In the genomic region with DNA sequence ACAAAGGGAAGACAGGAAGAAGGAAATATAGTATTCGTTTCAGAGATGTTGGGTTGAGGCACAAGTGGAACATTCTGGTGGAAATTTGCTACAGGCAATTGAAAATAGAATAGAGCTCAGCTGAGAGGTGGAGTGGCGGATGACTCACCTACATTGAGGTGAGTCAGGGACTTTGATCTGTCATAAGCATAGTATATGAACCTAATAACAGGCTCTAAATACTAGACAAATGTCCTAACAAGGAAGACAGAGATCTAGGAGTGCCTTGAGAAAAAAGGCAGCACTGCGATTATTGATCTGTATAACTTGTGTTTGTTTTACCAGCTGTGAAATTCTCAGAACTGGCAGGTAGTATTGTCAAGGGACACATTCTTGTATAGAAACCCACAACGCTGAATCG, we compare ENCODE assay signal across 8 cellular contexts. TPM values are rescaled to one million over a fixed set of nuclear protein-coding genes. Genes with fewer than 3 reads are reported as not detected.
DNase-seq lines count a peak whose midpoint lies in the region; ATAC-seq and TF ChIP-seq lines count a peak whose summit lies in the region.

No MANE protein-coding gene starts in this region.

- H3K9me3 ChIP-seq in CD4-positive, alpha-beta memory T cell (ENCODE audit: control insufficient read depth in 1 of 2, low read length in 2 of 2), result no peaks in the 10 kb centered on the region
- H3K9me3 ChIP-seq in Loucy (ENCODE audit: insufficient read depth, low read depth, low read length), result no peaks in the 10 kb centered on the region
- H3K9me3 ChIP-seq in gastroesophageal sphincter, result no peaks in the 10 kb centered on the region
- H3K9me3 ChIP-seq in skeletal muscle satellite cell (replicated peaks; ENCODE audit: low read length), result no peaks in the 10 kb centered on the region

- POLR2A ChIA-PET in CD4-positive, alpha-beta memory T cell (lab: Charles Lee; ENCODE audit: partially characterized antibody), result interaction anchor here (1.1 to 3.5 kb wide), 6 partner anchors 10 to 491 kb away, joined by 3 to 39 read pairs (median 13); a partner anchor contains a TSS

- ATAC-seq in activated T-helper 17 cell treated with anti-CD3 and anti-CD28 coated beads, Interleukin-2, amount 50 U/mL, for 72 hours (replicated peaks), result peak; percentile 58
- ATAC-seq in gastroesophageal sphincter, result no peak
- no peak for ATAC-seq in HG02885 (IDR thresholded peaks at IDR 0.05; ENCODE audit: poor library complexity, unreplicated experiment)
- ATAC-seq in GM18909 (IDR thresholded peaks at IDR 0.05; ENCODE audit: poor library complexity, unreplicated experiment), result no peak
- ATAC-seq in GM21447 (IDR thresholded peaks at IDR 0.05; ENCODE audit: unreplicated experiment), result no peak

- peaks cover 36% of the 10 kb centered on the region for H4K20me1 ChIP-seq in Loucy (ENCODE audit: insufficient read depth, low read length, poor library complexity, severe bottlenecking)

- H3K4me1 Mint-ChIP-seq in CD4-positive, alpha-beta memory T cell, result peaks cover 23 to 42% (median 35%) of the 10 kb centered on the region in 4 donors
- H3K4me1 Mint-ChIP-seq in activated T-helper 17 cell treated with anti-CD3 and anti-CD28 coated beads, Interleukin-2, amount 50 U/mL, for 72 hours, result peaks cover 24% of the 10 kb centered on the region

- peaks cover 0 to 7% (median 0%) of the 10 kb centered on the region in 8 donors for H3K9me3 Mint-ChIP-seq in CD4-positive, alpha-beta memory T cell
- H3K9me3 Mint-ChIP-seq in activated T-helper 17 cell treated with anti-CD3 and anti-CD28 coated beads, Interleukin-2, amount 50 U/mL, for 72 hours, result no peaks in the 10 kb centered on the region

- H3F3A ChIP-seq in Loucy (ENCODE audit: low read depth), result peaks cover 2% of the 10 kb centered on the region; the same call in 1 of the 2 replicates

- WGBS in gastroesophageal sphincter (ENCODE audit: low coverage in 1 of 2), 2 donors, result 62 to 67% methylated on average over 3 to 5 of the region's 5 CpGs

- peak overlapping the region; percentile 97 for H2AFZ ChIP-seq in Loucy (ENCODE audit: low read length)

- peak overlapping the region in 1 of 2 donors; percentile 100 for H3K4me3 ChIP-seq in CD4-positive, alpha-beta memory T cell (ENCODE audit: low read length in 2 of 2)
- peak overlapping the region; percentile 95 for H3K4me3 ChIP-seq in Loucy (ENCODE audit: low read length, poor library complexity, severe bottlenecking)
- H3K4me3 ChIP-seq in gastroesophageal sphincter, result peak overlapping the region in 1 of 2 donors; percentile 87
- peak overlapping the region; percentile 94 for H3K4me3 ChIP-seq in skeletal muscle satellite cell (ENCODE audit: low read length)

- no peak for TF ChIP-seq POLR2A in gastroesophageal sphincter (IDR thresholded peaks at IDR 0.05)

- H3K4me2 ChIP-seq in Loucy (ENCODE audit: low read depth, low read length, poor library complexity, severe bottlenecking) (peak overlapping the region; percentile 93), skeletal muscle satellite cell (ENCODE audit: low read length) (peak overlapping the region; percentile 87)

- peak; percentile 21 to 85 (median 26) for DNase-seq in CD4-positive, alpha-beta memory T cell

- H3K79me2 ChIP-seq in Loucy (ENCODE audit: insufficient read depth, low read length), result peaks cover 36% of the 10 kb centered on the region

- H3K9ac ChIP-seq in Loucy (ENCODE audit: low read depth, low read length, poor library complexity, severe bottlenecking), result peak overlapping the region; percentile 74
- peak overlapping the region; percentile 98 for H3K9ac ChIP-seq in skeletal muscle satellite cell (ENCODE audit: low read depth, low read length)

- H3K27me3 ChIP-seq in CD4-positive, alpha-beta memory T cell (ENCODE audit: insufficient read depth, low read length), result no peaks in the 10 kb centered on the region
- H3K27me3 ChIP-seq in Loucy (ENCODE audit: insufficient read depth, low read length, poor library complexity, severe bottlenecking) (no peaks in the 10 kb centered on the region), gastroesophageal sphincter (no peaks in the 10 kb centered on the region), skeletal muscle satellite cell (ENCODE audit: control insufficient read depth, insufficient read depth, low read length) (no peaks in the 10 kb centered on the region)

- H3K36me3 ChIP-seq in CD4-positive, alpha-beta memory T cell (ENCODE audit: insufficient read depth, low read length), result no peaks in the 10 kb centered on the region
- H3K36me3 ChIP-seq in Loucy (ENCODE audit: insufficient read depth, low read length), result no peaks in the 10 kb centered on the region
- no peaks in the 10 kb centered on the region for H3K36me3 ChIP-seq in gastroesophageal sphincter
- no peaks in the 10 kb centered on the region for H3K36me3 ChIP-seq in skeletal muscle satellite cell (ENCODE audit: insufficient read depth, low read length)

- peak overlapping the region; percentile 100 for H3K27ac ChIP-seq in CD4-positive, alpha-beta memory T cell (ENCODE audit: low read depth, low read length)
- H3K27ac ChIP-seq in gastroesophageal sphincter, result peak overlapping the region in 3 of 4 donors; percentile 96 to 100 (median 99)

- peak overlapping the region; percentile 97 to 100 (median 99) for H3K4me3 Mint-ChIP-seq in CD4-positive, alpha-beta memory T cell
- H3K4me3 Mint-ChIP-seq in activated T-helper 17 cell treated with anti-CD3 and anti-CD28 coated beads, Interleukin-2, amount 50 U/mL, for 72 hours, result peak overlapping the region; percentile 96

- H3K4me1 ChIP-seq in CD4-positive, alpha-beta memory T cell (ENCODE audit: insufficient read depth, low read length), result peaks cover 36% of the 10 kb centered on the region
- H3K4me1 ChIP-seq in Loucy (ENCODE audit: insufficient read depth, low read length, poor library complexity, severe bottlenecking) (peaks cover 34% of the 10 kb centered on the region), gastroesophageal sphincter (peaks cover 3 to 34% (median 8%) of the 10 kb centered on the region in 3 donors), skeletal muscle satellite cell (ENCODE audit: control insufficient read depth, insufficient read depth, low read length) (peaks cover 30% of the 10 kb centered on the region)

- H3K36me3 Mint-ChIP-seq in CD4-positive, alpha-beta memory T cell, result peaks cover 0 to 12% of the 10 kb centered on the region in 2 donors
- H3K36me3 Mint-ChIP-seq in activated T-helper 17 cell treated with anti-CD3 and anti-CD28 coated beads, Interleukin-2, amount 50 U/mL, for 72 hours (ENCODE audit: low read depth), result peaks cover 43% of the 10 kb centered on the region

- H3K27me3 Mint-ChIP-seq in CD4-positive, alpha-beta memory T cell, result no peaks in the 10 kb centered on the region
- no peaks in the 10 kb centered on the region for H3K27me3 Mint-ChIP-seq in activated T-helper 17 cell treated with anti-CD3 and anti-CD28 coated beads, Interleukin-2, amount 50 U/mL, for 72 hours

- intact Hi-C loops in CD4-positive, alpha-beta memory T cell (cut with micrococcal nuclease), result loop anchor here (1.0 to 2.0 kb wide), 2 partner anchors 27 to 57 kb away; no protein-coding TSS in a partner anchor

- H3K27ac Mint-ChIP-seq in CD4-positive, alpha-beta memory T cell, result peak overlapping the region; percentile 98 to 100 (median 99)
- H3K27ac Mint-ChIP-seq in activated T-helper 17 cell treated with anti-CD3 and anti-CD28 coated beads, Interleukin-2, amount 50 U/mL, for 72 hours, result peak overlapping the region; percentile 98

- TF ChIP-seq EP300 in gastroesophageal sphincter (IDR thresholded peaks at IDR 0.05), result no peak

- CTCF ChIA-PET in CD4-positive, alpha-beta memory T cell (lab: Charles Lee; ENCODE audit: partially characterized antibody), result interaction anchor here (1.0 to 1.4 kb wide), 2 partner anchors 34 to 43 kb away, joined by 3 to 5 read pairs; no protein-coding TSS in a partner anchor

- TF ChIP-seq CTCF in Loucy (conservative IDR thresholded peaks at IDR 0.05; ENCODE audit: low read length) (no peak), gastroesophageal sphincter (IDR thresholded peaks at IDR 0.05) (no peak)

- no peaks in the 10 kb centered on the region for H3K9me2 ChIP-seq in Loucy (replicated peaks; ENCODE audit: low read depth, low read length)

RNA-seq across cellular contexts. Expression of a gene that starts 0.9 kb away (rescaled TPM):
- total RNA-seq in CD4-positive, alpha-beta memory T cell, result 10 to 100 TPM; 54.2 to 57.0 TPM
- 10 to 100 TPM; 19.8 to 33.0 TPM for polyA plus RNA-seq in CD4-positive, alpha-beta memory T cell
- total RNA-seq in activated T-helper 17 cell treated with anti-CD3 and anti-CD28 coated beads, Interleukin-2, amount 50 U/mL, for 72 hours, result 10 to 100 TPM; 38.6 to 57.2 TPM
- 10 to 100 TPM; 36.8 to 78.3 (median 56.5) TPM for total RNA-seq in gastroesophageal sphincter
- 33.0 and 45.9 TPM in 2 replicates for total RNA-seq in skeletal muscle satellite cell (2012; rRNA removed)

RNA-seq across cellular contexts. Expression of a gene that starts 31.4 kb away (rescaled TPM):
- 1 to 10 TPM; 2.3 to 2.6 TPM for total RNA-seq in CD4-positive, alpha-beta memory T cell
- polyA plus RNA-seq in CD4-positive, alpha-beta memory T cell, result under 1 TPM in 1 of 2 donors, not detected in 1; 0.28 TPM
- 1 to 10 TPM in 1 of 2 donors, under 1 TPM in 1; 0.42 to 1.0 TPM for total RNA-seq in activated T-helper 17 cell treated with anti-CD3 and anti-CD28 coated beads, Interleukin-2, amount 50 U/mL, for 72 hours
- 1 to 10 TPM; 1.3 to 9.5 (median 4.3) TPM for total RNA-seq in gastroesophageal sphincter
- total RNA-seq in skeletal muscle satellite cell (2012; rRNA removed), result under 0.01 and 0.76 TPM in 2 replicates
